1 cellular context compared by ENCODE assay signal in genomic region chr12:55815473-55815872, GRCh38.
TF ChIP-seq lines count a peak whose summit lies in the region.

No MANE protein-coding gene starts in this region.

TF ChIP-seq in HepG2, 621 proteins besides CTCF, POLR2A, EP300 and RAD21:
- no peak for TF ChIP-seq SYNCRIP (IDR thresholded peaks at IDR 0.05; ENCODE audit: insufficient read depth, low read depth, low read length)
- TF ChIP-seq ZNF30 (CRISPR knock-in tag; IDR thresholded peaks at IDR 0.05): no peak
- TF ChIP-seq SETDB1 (CRISPR knock-in tag; IDR thresholded peaks at IDR 0.05; ENCODE audit: borderline replicate concordance): no peak
- TF ChIP-seq REPIN1 (CRISPR knock-in tag; IDR thresholded peaks at IDR 0.05; ENCODE audit: borderline replicate concordance, low read depth): no peak
- no peak for TF ChIP-seq RFXAP (CRISPR knock-in tag; IDR thresholded peaks at IDR 0.05; ENCODE audit: borderline replicate concordance)
- TF ChIP-seq CHD4 (IDR thresholded peaks at IDR 0.05; ENCODE audit: borderline replicate concordance, low read length): no peak
- TF ChIP-seq GATAD2A (CRISPR knock-in tag; IDR thresholded peaks at IDR 0.05): no peak
- no peak for TF ChIP-seq NCOA5 (CRISPR knock-in tag; IDR thresholded peaks at IDR 0.05)
- TF ChIP-seq FOXM1 (CRISPR knock-in tag; IDR thresholded peaks at IDR 0.05): no peak
- TF ChIP-seq ZNF138 (CRISPR knock-in tag; IDR thresholded peaks at IDR 0.05; ENCODE audit: low read depth): no peak
- no peak for TF ChIP-seq XRCC5 (optimal IDR thresholded peaks at IDR 0.05; ENCODE audit: low read length)
